Comparison of ENCODE assay signal across 1 cellular context in the genomic region with DNA sequence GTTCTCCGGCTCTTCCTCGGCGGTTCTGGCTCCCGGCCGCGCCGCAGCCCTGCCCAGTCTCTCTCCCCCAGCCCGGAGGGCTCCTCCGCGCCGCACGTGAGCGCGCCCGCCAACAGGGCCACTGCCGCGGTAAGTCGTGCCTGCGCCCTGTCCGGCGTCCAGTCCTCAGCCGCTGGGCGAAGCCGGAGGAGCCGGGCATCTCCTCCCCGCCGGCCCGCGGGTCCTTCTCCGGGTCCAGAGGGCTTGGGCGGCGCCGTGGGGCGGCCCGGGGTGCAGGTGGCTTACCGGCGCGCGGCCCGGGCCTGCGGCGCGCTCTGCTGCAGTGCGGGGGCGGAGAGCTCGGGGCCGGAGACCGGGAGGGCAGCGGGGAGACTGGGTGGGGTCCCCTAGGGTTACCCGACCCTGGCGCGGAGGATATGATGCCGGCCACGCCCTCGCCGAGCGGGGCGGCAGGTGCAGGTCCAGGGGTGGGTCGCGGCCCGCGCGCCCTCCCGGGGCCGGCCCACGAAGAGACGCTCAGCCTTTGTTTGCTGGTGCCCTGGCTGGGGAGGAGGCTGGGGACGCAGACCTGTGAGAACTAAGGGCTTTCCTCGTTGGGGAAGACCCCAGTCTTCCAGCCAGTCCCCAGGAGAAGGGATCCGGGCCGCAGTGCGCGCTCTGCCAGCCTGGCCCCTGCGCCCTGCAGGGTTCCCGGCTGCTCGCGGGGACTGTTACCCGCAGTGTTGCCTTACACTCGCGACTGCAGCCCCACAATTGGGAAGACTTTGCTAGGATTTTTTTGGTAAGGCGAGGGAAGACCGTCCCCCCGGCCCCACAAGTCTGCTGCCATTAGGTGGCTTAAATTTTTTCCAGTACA.
TF ChIP-seq lines count a peak whose summit lies in the region.

Gene DOP1B (plus strand): TSS at position 10 of the 856 bp plus-strand sequence. CDS start 7,910 bp downstream, outside the sequence.

TF ChIP-seq in K562, 482 proteins besides CTCF, POLR2A, EP300 and RAD21 (continued from another document and continues in another):
- TF ChIP-seq CHD7 (IDR thresholded peaks at IDR 0.05; ENCODE audit: low read depth, low read length) (no peak), STAT5A (IDR thresholded peaks at IDR 0.05; ENCODE audit: borderline replicate concordance, low read length) (no peak), GABPA (tag; conservative IDR thresholded peaks at IDR 0.05; ENCODE audit: low read depth) (0 out of 2 replicates have a peak, but pooled peaks have one; percentile 10), CBFA2T2 (conservative IDR thresholded peaks at IDR 0.05) (no peak), LEF1 (IDR thresholded peaks at IDR 0.05) (no peak), HDAC2 (IDR thresholded peaks at IDR 0.05) (no peak), E2F6 (IDR thresholded peaks at IDR 0.05; ENCODE audit: borderline replicate concordance in 1 of 2, extremely low read depth in 1 of 2, insufficient read depth in 1 of 2, insufficient read length in 1 of 2, low read depth in 1 of 2, low read length in 1 of 2, poor library complexity in 1 of 2, severe bottlenecking in 1 of 2) (peak in 1 of 2 experiments; percentile 56), ETV1 (tag; conservative IDR thresholded peaks at IDR 0.05; ENCODE audit: low read depth) (no peak), FOXA3 (CRISPR knock-in tag; conservative IDR thresholded peaks at IDR 0.05 in 1 of 2, IDR thresholded peaks at IDR 0.05 in 1 of 2) (0 out of 4 replicates have a peak, but pooled peaks of 1 of the 2 experiments have one; percentile 33), TBP (optimal IDR thresholded peaks at IDR 0.05; ENCODE audit: low read depth, low read length) (peak; percentile 32), MBD2 (IDR thresholded peaks at IDR 0.05; ENCODE audit: borderline replicate concordance, low read depth) (no peak), PHB (CRISPR knock-in tag; IDR thresholded peaks at IDR 0.05) (0 out of 2 replicates have a peak, but pooled peaks have one; percentile 12), PHF21A (IDR thresholded peaks at IDR 0.05; ENCODE audit: borderline replicate concordance, low read depth) (no peak), SRSF1 (IDR thresholded peaks at IDR 0.05; ENCODE audit: low read depth, low read length) (no peak), BRD4 (IDR thresholded peaks at IDR 0.05) (no peak), ETV6 (IDR thresholded peaks at IDR 0.05; ENCODE audit: borderline replicate concordance in 1 of 2, low read depth in 2 of 2, low read length in 1 of 2) (no peak), ETV6 (CRISPR knock-in tag; IDR thresholded peaks at IDR 0.05; ENCODE audit: borderline replicate concordance) (no peak), ZSCAN29 (IDR thresholded peaks at IDR 0.05) (no peak), SMARCA5 (IDR thresholded peaks at IDR 0.05) (no peak), EGR1 (conservative IDR thresholded peaks at IDR 0.05) (peak; percentile 59), ELF4 (CRISPR knock-in tag; IDR thresholded peaks at IDR 0.05) (no peak), ZZZ3 (IDR thresholded peaks at IDR 0.05) (no peak), HDAC1 (IDR thresholded peaks at IDR 0.05) (peak in 1 of 2 experiments; percentile 20; a peak in 1 of 4 replicates), PHB2 (IDR thresholded peaks at IDR 0.05; ENCODE audit: low read depth) (no peak), NR4A1 (CRISPR knock-in tag; IDR thresholded peaks at IDR 0.05) (peak; percentile 79; the same call in 1 of the 2 replicates), NR4A1 (tag; IDR thresholded peaks at IDR 0.05) (no peak), ZNF444 (CRISPR knock-in tag; IDR thresholded peaks at IDR 0.05) (no peak), EWSR1 (IDR thresholded peaks at IDR 0.05; ENCODE audit: borderline replicate concordance, low read depth, partially characterized antibody) (no peak), ZNF695 (CRISPR knock-in tag; IDR thresholded peaks at IDR 0.05) (no peak), RFX5 (IDR thresholded peaks at IDR 0.05; ENCODE audit: low read depth, low read length) (no peak), BCLAF1 (IDR thresholded peaks at IDR 0.05; ENCODE audit: borderline replicate concordance in 1 of 2, control insufficient read depth in 1 of 2, low read depth in 2 of 2, low read length in 1 of 2) (no peak), PHF20 (IDR thresholded peaks at IDR 0.05; ENCODE audit: partially characterized antibody) (peak; percentile 30), PKNOX1 (IDR thresholded peaks at IDR 0.05) (no peak), KLF16 (IDR thresholded peaks at IDR 0.05) (no peak), ZKSCAN1 (IDR thresholded peaks at IDR 0.05; ENCODE audit: low read depth, low read length) (no peak), MTA1 (IDR thresholded peaks at IDR 0.05; ENCODE audit: borderline replicate concordance) (no peak), ZNF696 (CRISPR knock-in tag; conservative IDR thresholded peaks at IDR 0.05) (no peak)
- TF ChIP-seq, protein P1, sequence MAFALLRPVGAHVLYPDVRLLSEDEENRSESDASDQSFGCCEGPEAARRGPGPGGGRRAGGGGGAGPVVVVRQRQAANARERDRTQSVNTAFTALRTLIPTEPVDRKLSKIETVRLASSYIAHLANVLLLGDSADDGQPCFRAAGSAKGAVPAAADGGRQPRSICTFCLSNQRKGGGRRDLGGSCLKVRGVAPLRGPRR (CRISPR knock-in tag; IDR thresholded peaks at IDR 0.05), result no peak
- TF ChIP-seq, protein P2, sequence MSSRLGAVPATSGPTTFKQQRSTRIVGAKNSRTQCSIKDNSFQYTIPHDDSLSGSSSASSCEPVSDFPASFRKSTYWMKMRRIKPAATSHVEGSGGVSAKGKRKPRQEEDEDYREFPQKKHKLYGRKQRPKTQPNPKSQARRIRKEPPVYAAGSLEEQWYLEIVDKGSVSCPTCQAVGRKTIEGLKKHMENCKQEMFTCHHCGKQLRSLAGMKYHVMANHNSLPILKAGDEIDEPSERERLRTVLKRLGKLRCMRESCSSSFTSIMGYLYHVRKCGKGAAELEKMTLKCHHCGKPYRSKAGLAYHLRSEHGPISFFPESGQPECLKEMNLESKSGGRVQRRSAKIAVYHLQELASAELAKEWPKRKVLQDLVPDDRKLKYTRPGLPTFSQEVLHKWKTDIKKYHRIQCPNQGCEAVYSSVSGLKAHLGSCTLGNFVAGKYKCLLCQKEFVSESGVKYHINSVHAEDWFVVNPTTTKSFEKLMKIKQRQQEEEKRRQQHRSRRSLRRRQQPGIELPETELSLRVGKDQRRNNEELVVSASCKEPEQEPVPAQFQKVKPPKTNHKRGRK (tag; IDR thresholded peaks at IDR 0.05), result no peak
- TF ChIP-seq, protein P3, sequence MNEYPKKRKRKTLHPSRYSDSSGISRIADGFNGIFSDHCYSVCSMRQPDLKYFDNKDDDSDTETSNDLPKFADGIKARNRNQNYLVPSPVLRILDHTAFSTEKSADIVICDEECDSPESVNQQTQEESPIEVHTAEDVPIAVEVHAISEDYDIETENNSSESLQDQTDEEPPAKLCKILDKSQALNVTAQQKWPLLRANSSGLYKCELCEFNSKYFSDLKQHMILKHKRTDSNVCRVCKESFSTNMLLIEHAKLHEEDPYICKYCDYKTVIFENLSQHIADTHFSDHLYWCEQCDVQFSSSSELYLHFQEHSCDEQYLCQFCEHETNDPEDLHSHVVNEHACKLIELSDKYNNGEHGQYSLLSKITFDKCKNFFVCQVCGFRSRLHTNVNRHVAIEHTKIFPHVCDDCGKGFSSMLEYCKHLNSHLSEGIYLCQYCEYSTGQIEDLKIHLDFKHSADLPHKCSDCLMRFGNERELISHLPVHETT (CRISPR knock-in tag; conservative IDR thresholded peaks at IDR 0.05 in 1 of 2, IDR thresholded peaks at IDR 0.05 in 1 of 2), result peak in 1 of 2 experiments; percentile 38; a peak in 1 of 4 replicates
